18 cellular contexts compared by ENCODE assay signal in genomic region chr6:113184291-113184690, GRCh38.
A peak's percentile ranks its signal among the peaks of the same experiment; 100 is the strongest.
DNase-seq lines count a peak whose midpoint lies in the region; TF ChIP-seq lines count a peak whose summit lies in the region.
"Had no signal": no experiment of that assay in that cellular context is flagged by ENCODE, and none has a peak within 500 bp of the region (broad histone marks: within the 10 kb centered on the region; RNA-seq: fewer than 3 reads in every experiment).

No MANE protein-coding gene starts in this region.

- TF ChIP-seq CTCF in osteoblast (IDR thresholded peaks at IDR 0.05; ENCODE audit: extremely low read depth, low read depth, low read length), result peak; percentile 50

- H3K36me3 ChIP-seq in osteoblast (ENCODE audit: insufficient read depth, low read length), result no peaks in the 10 kb centered on the region
- no peaks in the 10 kb centered on the region for H3K36me3 ChIP-seq in effector memory CD4-positive, alpha-beta T cell (ENCODE audit: control insufficient read depth, insufficient read depth, low read length)
- H3K36me3 ChIP-seq: ascending aorta, upper lobe of right lung had no signal

- no peaks in the 10 kb centered on the region for H3K27me3 ChIP-seq in osteoblast (ENCODE audit: insufficient read depth, low read length)
- no peaks in the 10 kb centered on the region for H3K27me3 ChIP-seq in effector memory CD4-positive, alpha-beta T cell (replicated peaks; ENCODE audit: control insufficient read depth, insufficient read depth, low read length, poor library complexity, severe bottlenecking)
- H3K27me3 ChIP-seq: ascending aorta, upper lobe of right lung had no signal

- no peak overlapping the region for H3K4me3 ChIP-seq in osteoblast (ENCODE audit: insufficient read depth, low read length)
- H3K4me3 ChIP-seq in effector memory CD4-positive, alpha-beta T cell (ENCODE audit: insufficient read depth, low read depth, low read length, poor library complexity, severe bottlenecking), result no peak overlapping the region
- H3K4me3 ChIP-seq: ascending aorta, PC-9, psoas muscle, upper lobe of right lung had no signal

- H3K27ac ChIP-seq in osteoblast (ENCODE audit: low read depth, low read length), result peak overlapping the region; percentile 88
- no peak overlapping the region for H3K27ac ChIP-seq in effector memory CD4-positive, alpha-beta T cell (ENCODE audit: insufficient read depth, low read length, poor library complexity, severe bottlenecking)
- H3K27ac ChIP-seq: ascending aorta, PC-9, psoas muscle, upper lobe of right lung had no signal

- no peaks in the 10 kb centered on the region for H3K79me2 ChIP-seq in osteoblast (ENCODE audit: insufficient read depth, low read length)

- no peaks in the 10 kb centered on the region for H3K9me3 ChIP-seq in osteoblast (ENCODE audit: low read depth, low read length)
- H3K9me3 ChIP-seq in effector memory CD4-positive, alpha-beta T cell (ENCODE audit: control insufficient read depth, low read length), result no peaks in the 10 kb centered on the region
- H3K9me3 ChIP-seq: ascending aorta, psoas muscle, upper lobe of right lung had no signal

- no peak overlapping the region for H3K4me2 ChIP-seq in osteoblast (ENCODE audit: insufficient read depth, low read length)
- H3K4me2 ChIP-seq: PC-9 had no signal

- peaks cover 36% of the 10 kb centered on the region for H3K4me1 ChIP-seq in osteoblast (ENCODE audit: insufficient read depth, low read length)
- H3K4me1 ChIP-seq in effector memory CD4-positive, alpha-beta T cell (ENCODE audit: control insufficient read depth, insufficient read depth, low read length, poor library complexity, severe bottlenecking), result no peaks in the 10 kb centered on the region
- H3K4me1 ChIP-seq: ascending aorta, psoas muscle, upper lobe of right lung had no signal

- in situ Hi-C loops in Caki2 (cut with HindIII; ENCODE audit: low pct_unique_long_range_greater_than_20kb, low sequenced_read_pairs), result no loop called here

- H2AFZ ChIP-seq in osteoblast (ENCODE audit: low read length), result peak overlapping the region; percentile 66
- H2AFZ ChIP-seq: PC-9 had no signal

- DNase-seq in Caki2 (ENCODE audit: low read depth) (peak; percentile 6), NCI-H226 (peak; percentile 93), fibroblast of peridontal ligament (ENCODE audit: extremely low read depth) (peak; percentile 97), osteoblast (ENCODE audit: insufficient read length, low spot score, missing footprints) (peak; percentile 29), SW 1271 (lab: John Stamatoyannopoulos, UW) (no peak)
- DNase-seq in NK-92 treated with Interleukin-12 subunit alpha and Interleukin-12 subunit beta, amount 100 ng/mL, for 24 hours (lab: John Stamatoyannopoulos, UW), result no peak
- DNase-seq in activated CD8-positive, alpha-beta memory T cell treated with anti-CD3 and anti-CD28 coated beads, Interleukin-2, amount 50 U/mL, for 48 hours, result no peak
- no peak for DNase-seq in effector memory CD4-positive, alpha-beta T cell
- DNase-seq: activated CD4-positive, alpha-beta T cell treated with anti-CD3 and anti-CD28 coated beads for 4 hours; activated T-cell treated with anti-CD3 and anti-CD28 coated beads, Interleukin-2, amount 50 U/mL, for 24 hours; effector CD8-positive, alpha-beta T cell; KBM-7; NCI-H146; PC-9; stimulated activated CD4-positive, alpha-beta T cell treated with anti-CD3 and anti-CD28 coated beads, Interleukin-4, amount 100 ng/mL, for 24 hours; upper lobe of right lung had no signal

- H4K20me1 ChIP-seq in osteoblast (ENCODE audit: insufficient read depth, low read length), result no peaks in the 10 kb centered on the region

Comparison
In these comparisons a context has a peak if more than half of its experiments do, and no peak if none do; other contexts are left out.
1. DNase-seq: peak in Caki2 (single experiment), NCI-H226 (single experiment), fibroblast of peridontal ligament (single experiment) and osteoblast (single experiment); none in NK-92 treated with Interleukin-12 subunit alpha and Interleukin-12 subunit beta, amount 100 ng/mL, for 24 hours (single experiment), activated CD8-positive, alpha-beta memory T cell treated with anti-CD3 and anti-CD28 coated beads, Interleukin-2, amount 50 U/mL, for 48 hours (single experiment), effector memory CD4-positive, alpha-beta T cell (0 of 3) and SW 1271 (0 of 2).